1 cellular context compared by ENCODE assay signal in the genomic region with DNA sequence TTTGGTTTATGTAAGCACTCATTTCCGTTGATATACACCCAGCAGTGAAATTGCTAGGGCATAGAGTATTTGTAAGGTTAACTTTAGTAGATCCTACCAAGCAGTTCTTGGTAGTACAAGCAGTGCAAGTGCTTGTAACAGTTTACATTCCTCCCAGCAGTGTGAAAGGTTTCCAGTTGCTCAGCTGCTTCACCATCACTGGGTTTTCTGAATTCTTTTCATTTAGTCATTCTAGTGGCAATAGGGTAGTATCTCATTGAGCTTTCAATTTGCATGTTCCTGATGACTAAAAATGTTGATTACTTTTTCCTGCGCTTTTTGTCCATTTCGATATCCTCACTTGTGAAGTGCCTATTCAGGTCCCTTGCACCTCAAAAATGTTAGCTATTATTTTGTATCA.
TF ChIP-seq lines count a peak whose summit lies in the region.

No MANE protein-coding gene starts in this region.

TF ChIP-seq in HCT116, 20 proteins besides CTCF, POLR2A, EP300 and RAD21 (continued from another document):
- TF ChIP-seq, protein P1, sequence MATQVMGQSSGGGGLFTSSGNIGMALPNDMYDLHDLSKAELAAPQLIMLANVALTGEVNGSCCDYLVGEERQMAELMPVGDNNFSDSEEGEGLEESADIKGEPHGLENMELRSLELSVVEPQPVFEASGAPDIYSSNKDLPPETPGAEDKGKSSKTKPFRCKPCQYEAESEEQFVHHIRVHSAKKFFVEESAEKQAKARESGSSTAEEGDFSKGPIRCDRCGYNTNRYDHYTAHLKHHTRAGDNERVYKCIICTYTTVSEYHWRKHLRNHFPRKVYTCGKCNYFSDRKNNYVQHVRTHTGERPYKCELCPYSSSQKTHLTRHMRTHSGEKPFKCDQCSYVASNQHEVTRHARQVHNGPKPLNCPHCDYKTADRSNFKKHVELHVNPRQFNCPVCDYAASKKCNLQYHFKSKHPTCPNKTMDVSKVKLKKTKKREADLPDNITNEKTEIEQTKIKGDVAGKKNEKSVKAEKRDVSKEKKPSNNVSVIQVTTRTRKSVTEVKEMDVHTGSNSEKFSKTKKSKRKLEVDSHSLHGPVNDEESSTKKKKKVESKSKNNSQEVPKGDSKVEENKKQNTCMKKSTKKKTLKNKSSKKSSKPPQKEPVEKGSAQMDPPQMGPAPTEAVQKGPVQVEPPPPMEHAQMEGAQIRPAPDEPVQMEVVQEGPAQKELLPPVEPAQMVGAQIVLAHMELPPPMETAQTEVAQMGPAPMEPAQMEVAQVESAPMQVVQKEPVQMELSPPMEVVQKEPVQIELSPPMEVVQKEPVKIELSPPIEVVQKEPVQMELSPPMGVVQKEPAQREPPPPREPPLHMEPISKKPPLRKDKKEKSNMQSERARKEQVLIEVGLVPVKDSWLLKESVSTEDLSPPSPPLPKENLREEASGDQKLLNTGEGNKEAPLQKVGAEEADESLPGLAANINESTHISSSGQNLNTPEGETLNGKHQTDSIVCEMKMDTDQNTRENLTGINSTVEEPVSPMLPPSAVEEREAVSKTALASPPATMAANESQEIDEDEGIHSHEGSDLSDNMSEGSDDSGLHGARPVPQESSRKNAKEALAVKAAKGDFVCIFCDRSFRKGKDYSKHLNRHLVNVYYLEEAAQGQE (IDR thresholded peaks at IDR 0.05; ENCODE audit: low read depth): no peak
- no peak for TF ChIP-seq EZH2 (IDR thresholded peaks at IDR 0.05)
TF ChIP-seq in HCT116: peak in this region for 0.
